8 cellular contexts compared by ENCODE assay signal in the genomic region with DNA sequence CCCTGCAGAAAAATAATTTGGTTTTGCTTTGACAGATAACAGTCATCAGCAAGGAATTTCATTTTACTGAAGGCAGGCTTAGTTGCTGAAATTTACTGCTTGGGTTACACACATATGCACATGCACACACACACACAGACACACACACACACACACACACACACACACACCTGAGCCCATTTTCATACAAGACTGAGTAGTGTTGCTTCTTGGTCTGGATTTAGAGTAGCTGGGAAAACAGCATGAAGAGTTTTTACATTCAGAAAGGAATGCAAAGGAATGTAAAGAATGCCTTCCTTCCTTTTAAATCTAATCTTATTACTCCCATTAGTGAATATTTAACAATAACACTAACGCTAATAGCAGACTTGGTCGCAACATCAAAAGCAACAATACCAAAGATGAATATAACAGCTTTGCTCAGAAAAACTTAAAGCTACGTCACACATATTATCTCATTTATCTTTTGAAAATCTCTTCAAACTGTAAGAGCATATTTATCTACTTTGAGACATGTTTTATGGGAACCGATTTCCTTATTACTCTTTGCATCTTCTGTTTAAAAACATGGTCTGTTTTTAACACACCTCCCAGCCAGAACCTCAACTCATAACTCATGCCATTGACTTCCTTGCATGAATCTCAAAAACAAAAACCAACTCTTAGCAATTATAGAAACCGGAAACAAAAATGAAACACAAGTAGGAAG. TPM values are rescaled to one million over a fixed set of nuclear protein-coding genes. Genes with fewer than 3 reads are reported as not detected.
DNase-seq lines count a peak whose midpoint lies in the region; ATAC-seq lines count a peak whose summit lies in the region.

No MANE protein-coding gene starts in this region.

- H3K4ac ChIP-seq in mesendoderm (ENCODE audit: low read depth, low read length): no peak overlapping the region

- no peak overlapping the region for H2BK120ac ChIP-seq in mesendoderm (ENCODE audit: low read depth, low read length)

- H3K9me3 Mint-ChIP-seq in activated T-helper 2 cell treated with anti-CD3 and anti-CD28 coated beads, Interferon-gamma antibody, Interleukin-2, Interleukin-4, amounts not matched to agents 10 μg/mL and 5 μg/mL and 100 μg/mL, durations not matched to agents 14 hours and 24 hours and 36 hours: no peaks in the 10 kb centered on the region

- H3K27ac Mint-ChIP-seq in activated T-helper 2 cell treated with anti-CD3 and anti-CD28 coated beads, Interferon-gamma antibody, Interleukin-2, Interleukin-4, amounts not matched to agents 10 μg/mL and 5 μg/mL and 100 μg/mL, durations not matched to agents 14 hours and 24 hours and 36 hours: peak overlapping the region; percentile 36

- DNase-seq in EL (peak; percentile 56), mesendoderm (peak; percentile 58), occipital lobe (lab: John Stamatoyannopoulos, UW) (no peak), NCI-H345 (lab: John Stamatoyannopoulos, UW) (no peak), substantia nigra (lab: John Stamatoyannopoulos, UW) (no peak), NCI-H1930 (lab: John Stamatoyannopoulos, UW) (no peak)
- no peak for DNase-seq in activated T-helper 2 cell treated with anti-CD3 and anti-CD28 coated beads, Interferon-gamma antibody, Interleukin-2, Interleukin-4, amounts not matched to agents 10 μg/mL and 5 μg/mL and 100 μg/mL, durations not matched to agents 14 hours and 24 hours and 36 hours (ENCODE audit: low spot score)

- no peak overlapping the region for H3K9ac ChIP-seq in mesendoderm (ENCODE audit: low read length)

- H3K79me1 ChIP-seq in mesendoderm (ENCODE audit: low read length): no peaks in the 10 kb centered on the region

- no peaks in the 10 kb centered on the region for H3K36me3 ChIP-seq in mesendoderm (ENCODE audit: control insufficient read depth, insufficient read depth, low read length)

- no peaks in the 10 kb centered on the region for H3K79me2 ChIP-seq in mesendoderm (ENCODE audit: control insufficient read depth, insufficient read depth, low read length)

- H3K4me1 Mint-ChIP-seq in activated T-helper 2 cell treated with anti-CD3 and anti-CD28 coated beads, Interferon-gamma antibody, Interleukin-2, Interleukin-4, amounts not matched to agents 10 μg/mL and 5 μg/mL and 100 μg/mL, durations not matched to agents 14 hours and 24 hours and 36 hours (ENCODE audit: low read depth): peaks cover 75% of the 10 kb centered on the region

- intact Hi-C loops in activated T-helper 2 cell treated with anti-CD3 and anti-CD28 coated beads, Interferon-gamma antibody, Interleukin-2, Interleukin-4, amounts not matched to agents 10 μg/mL and 5 μg/mL and 100 μg/mL, durations not matched to agents 14 hours and 24 hours and 36 hours (cut with micrococcal nuclease): no loop called here

- WGBS in mesendoderm (ENCODE audit: extremely low coverage, insufficient coverage, low lambda C conversion rate): 100% methylated on average over 1 of the region's 5 CpGs

- no peaks in the 10 kb centered on the region for H3K27me3 Mint-ChIP-seq in activated T-helper 2 cell treated with anti-CD3 and anti-CD28 coated beads, Interferon-gamma antibody, Interleukin-2, Interleukin-4, amounts not matched to agents 10 μg/mL and 5 μg/mL and 100 μg/mL, durations not matched to agents 14 hours and 24 hours and 36 hours (ENCODE audit: low read depth)

- no peak overlapping the region for H2BK5ac ChIP-seq in mesendoderm (ENCODE audit: low read length)

- peaks cover 11% of the 10 kb centered on the region for H3K4me1 ChIP-seq in mesendoderm (ENCODE audit: control insufficient read depth, low read depth, low read length)

- H3K4me3 ChIP-seq in mesendoderm (ENCODE audit: low read length): no peak overlapping the region

- H3K36me3 Mint-ChIP-seq in activated T-helper 2 cell treated with anti-CD3 and anti-CD28 coated beads, Interferon-gamma antibody, Interleukin-2, Interleukin-4, amounts not matched to agents 10 μg/mL and 5 μg/mL and 100 μg/mL, durations not matched to agents 14 hours and 24 hours and 36 hours (ENCODE audit: low read depth): peaks cover 80% of the 10 kb centered on the region

- H3K27ac ChIP-seq in mesendoderm (ENCODE audit: low read depth, low read length) (no peak overlapping the region), substantia nigra (ENCODE audit: low read depth, low read length, poor library complexity, severe bottlenecking) (no peak overlapping the region)

- H3K18ac ChIP-seq in mesendoderm (ENCODE audit: low read length): no peak overlapping the region

- no peak overlapping the region for H3K23ac ChIP-seq in mesendoderm (ENCODE audit: low read length)

- no peak overlapping the region for H2BK15ac ChIP-seq in mesendoderm (replicated peaks; ENCODE audit: low read depth)

- H3K4me3 Mint-ChIP-seq in activated T-helper 2 cell treated with anti-CD3 and anti-CD28 coated beads, Interferon-gamma antibody, Interleukin-2, Interleukin-4, amounts not matched to agents 10 μg/mL and 5 μg/mL and 100 μg/mL, durations not matched to agents 14 hours and 24 hours and 36 hours (ENCODE audit: low read depth): peak overlapping the region; percentile 6

- no peak overlapping the region for H3K56ac ChIP-seq in mesendoderm (ENCODE audit: low read length)

- peak; percentile 41 for ATAC-seq in HG03103 (IDR thresholded peaks at IDR 0.05; ENCODE audit: low read depth, unreplicated experiment)

- H2AK5ac ChIP-seq in mesendoderm (ENCODE audit: low read length): no peak overlapping the region

- H3K27me3 ChIP-seq in mesendoderm (ENCODE audit: insufficient read depth, low read length, poor library complexity): no peaks in the 10 kb centered on the region

- H3K4me2 ChIP-seq in mesendoderm (ENCODE audit: low read length): no peak overlapping the region

- H4K5ac ChIP-seq in mesendoderm (ENCODE audit: low read length): no peak overlapping the region

- H4K8ac ChIP-seq in mesendoderm (ENCODE audit: low read depth, low read length): no peak overlapping the region

RNA-seq across cellular contexts. Expression of a gene that starts 32.5 kb away (rescaled TPM):
- 90.4 and 93.7 TPM in 2 replicates for total RNA-seq in activated T-helper 2 cell treated with anti-CD3 and anti-CD28 coated beads, Interferon-gamma antibody, Interleukin-2, Interleukin-4, amounts not matched to agents 10 μg/mL and 5 μg/mL and 100 μg/mL, durations not matched to agents 14 hours and 24 hours and 36 hours
- 6.8 TPM for polyA plus RNA-seq in mesendoderm (2013, experiment 1 of 2)
- 7.0 TPM for polyA plus RNA-seq in mesendoderm (2013, experiment 2 of 2)
- 6.4 TPM for total RNA-seq in occipital lobe

Comparison
In these comparisons a context has a peak if more than half of its experiments do, and no peak if none do; other contexts are left out.
1. DNase-seq: peak in EL (single experiment) and mesendoderm (single experiment); none in activated T-helper 2 cell treated with anti-CD3 and anti-CD28 coated beads, Interferon-gamma antibody, Interleukin-2, Interleukin-4, amounts not matched to agents 10 μg/mL and 5 μg/mL and 100 μg/mL, durations not matched to agents 14 hours and 24 hours and 36 hours (single experiment), occipital lobe (single experiment), NCI-H345 (single experiment), substantia nigra (0 of 49) and NCI-H1930 (0 of 2).
2. RNA of a gene that starts 32.5 kb away (total RNA-seq): 90.4 to 93.7 TPM in activated T-helper 2 cell treated with anti-CD3 and anti-CD28 coated beads, Interferon-gamma antibody, Interleukin-2, Interleukin-4, amounts not matched to agents 10 μg/mL and 5 μg/mL and 100 μg/mL, durations not matched to agents 14 hours and 24 hours and 36 hours; 6.4 TPM in occipital lobe (single experiment); every median in the first group is over 10 times any median in the second.